8 cellular contexts compared by ENCODE assay signal in the genomic region with DNA sequence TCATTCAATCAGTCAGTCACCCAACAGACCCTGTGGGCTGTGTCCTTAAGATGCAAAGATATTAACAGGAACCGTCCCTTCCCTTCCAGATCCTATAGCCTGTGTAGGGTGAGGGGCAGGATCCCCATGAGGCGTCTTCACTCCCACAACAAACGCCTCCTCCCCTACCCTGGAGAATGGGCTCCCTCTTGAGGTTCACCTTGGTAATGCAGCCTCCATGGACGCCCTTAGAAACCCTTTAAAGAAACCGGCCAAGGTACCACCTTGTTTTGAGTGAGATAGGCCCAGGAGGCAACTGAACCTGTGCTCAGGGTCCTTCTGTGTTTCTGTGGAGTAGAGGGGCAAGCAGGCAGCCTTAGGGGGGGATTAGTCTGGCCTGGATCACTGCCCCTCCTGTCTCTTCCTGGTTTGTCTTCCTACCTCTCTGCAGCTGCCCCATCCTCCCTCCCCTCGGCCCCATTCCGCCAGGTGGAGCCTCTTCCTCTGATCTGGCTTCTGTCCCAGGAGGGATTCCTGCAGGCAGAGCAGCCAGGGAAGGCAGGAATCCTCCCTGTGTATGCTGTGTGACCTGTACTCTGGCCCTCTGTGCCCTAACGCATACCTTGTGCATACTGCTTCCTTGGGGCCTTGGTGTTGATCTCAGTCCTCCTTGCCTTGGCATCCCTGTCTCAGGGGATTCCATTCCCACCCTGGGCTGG. TPM values are rescaled to one million over a fixed set of nuclear protein-coding genes. Genes with fewer than 3 reads are reported as not detected.
DNase-seq lines count a peak whose midpoint lies in the region; ATAC-seq and TF ChIP-seq lines count a peak whose summit lies in the region.

No MANE protein-coding gene starts in this region.

- H3K4me3 Mint-ChIP-seq in osteocyte (ENCODE audit: unreplicated experiment) (no peak overlapping the region), type B pancreatic cell (no peak overlapping the region)

- no peak for ATAC-seq in HG03097 (IDR thresholded peaks at IDR 0.05; ENCODE audit: low FRiP score, unreplicated experiment)

- H3K36me3 ChIP-seq in Loucy (ENCODE audit: insufficient read depth, low read length) = no peaks in the 10 kb centered on the region

- no peaks in the 10 kb centered on the region for H3K79me2 ChIP-seq in Loucy (ENCODE audit: insufficient read depth, low read length)

- H3K9me3 ChIP-seq in Loucy (ENCODE audit: insufficient read depth, low read depth, low read length) = no peaks in the 10 kb centered on the region

- peaks cover 5% of the 10 kb centered on the region for H3K27me3 Mint-ChIP-seq in osteocyte (ENCODE audit: unreplicated experiment)
- H3K27me3 Mint-ChIP-seq in type B pancreatic cell = peaks cover 4% of the 10 kb centered on the region

- H3K9me2 ChIP-seq in Loucy (replicated peaks; ENCODE audit: low read depth, low read length) = no peaks in the 10 kb centered on the region

- no peaks in the 10 kb centered on the region for H3K4me1 ChIP-seq in Loucy (ENCODE audit: insufficient read depth, low read length, poor library complexity, severe bottlenecking)

- H3K4me2 ChIP-seq in Loucy (ENCODE audit: low read depth, low read length, poor library complexity, severe bottlenecking) = no peak overlapping the region

- H3K27me3 ChIP-seq in Loucy (ENCODE audit: insufficient read depth, low read length, poor library complexity, severe bottlenecking) = no peaks in the 10 kb centered on the region

- peaks cover 10% of the 10 kb centered on the region for H3K4me1 Mint-ChIP-seq in osteocyte (ENCODE audit: unreplicated experiment)
- H3K4me1 Mint-ChIP-seq in type B pancreatic cell (ENCODE audit: unreplicated experiment) = peaks cover 8% of the 10 kb centered on the region

- no peaks in the 10 kb centered on the region for H4K20me1 ChIP-seq in Loucy (ENCODE audit: insufficient read depth, low read length, poor library complexity, severe bottlenecking)

- H3K27ac Mint-ChIP-seq in osteocyte (ENCODE audit: unreplicated experiment) (no peak overlapping the region), type B pancreatic cell (peak overlapping the region; percentile 82)

- H3K9me3 Mint-ChIP-seq in osteocyte (ENCODE audit: unreplicated experiment) (no peaks in the 10 kb centered on the region), type B pancreatic cell (no peaks in the 10 kb centered on the region)

- TF ChIP-seq CTCF in Loucy (conservative IDR thresholded peaks at IDR 0.05; ENCODE audit: low read length) = peak; percentile 91
- TF ChIP-seq CTCF in osteocyte (IDR thresholded peaks at IDR 0.05) = peak; percentile 93
- TF ChIP-seq CTCF in type B pancreatic cell (conservative IDR thresholded peaks at IDR 0.05) = peak; percentile 92

- H2AFZ ChIP-seq in Loucy (ENCODE audit: low read length) = peak overlapping the region; percentile 76

- peak; percentile 96 for DNase-seq in ELF-1 (ENCODE audit: low read depth, low spot score)
- DNase-seq in SHP77 (lab: John Stamatoyannopoulos, UW) = peak; percentile 75 to 78
- peak; percentile 54 for DNase-seq in activated effector memory CD4-positive, alpha-beta T cell treated with Interleukin-2 at 50 U/mL for 16 hours
- DNase-seq in germinal center (ENCODE audit: low spot score) = peak; percentile 85
- peak; percentile 89 for DNase-seq in osteocyte (ENCODE audit: extremely low spot score, unreplicated experiment)
- DNase-seq in type B pancreatic cell (ENCODE audit: extremely low spot score, unreplicated experiment) = peak; percentile 83

- H3F3A ChIP-seq in Loucy (ENCODE audit: low read depth) = no peaks in the 10 kb centered on the region

- no peak overlapping the region for H3K4me3 ChIP-seq in Loucy (ENCODE audit: low read length, poor library complexity, severe bottlenecking)

- no peak overlapping the region for H3K9ac ChIP-seq in Loucy (ENCODE audit: low read depth, low read length, poor library complexity, severe bottlenecking)

- H3K36me3 Mint-ChIP-seq in osteocyte (ENCODE audit: unreplicated experiment) = no peaks in the 10 kb centered on the region
- H3K36me3 Mint-ChIP-seq in type B pancreatic cell = no peaks in the 10 kb centered on the region

RNA-seq across cellular contexts. Expression of gene GUCA1A, which starts 6.6 kb away (rescaled TPM):
- total RNA-seq in osteocyte = not detected in 2 replicates
- total RNA-seq in type B pancreatic cell (ENCODE audit: low replicate concordance) = 0.41 and 0.57 TPM in 2 replicates

RNA-seq across cellular contexts. Expression of gene C6orf132, which starts 24.2 kb away (rescaled TPM):
- total RNA-seq in osteocyte (4.0 and 4.3 TPM in 2 replicates), type B pancreatic cell (ENCODE audit: low replicate concordance) (22.9 and 56.4 TPM in 2 replicates)

RNA-seq across cellular contexts. Expression of gene GUCA1B, which starts 28.2 kb away (rescaled TPM):
- total RNA-seq in osteocyte (0.76 and 1.0 TPM in 2 replicates), type B pancreatic cell (ENCODE audit: low replicate concordance) (0.67 and 1.1 TPM in 2 replicates)

RNA-seq across cellular contexts. Expression of gene MRPS10, which starts 51.1 kb away (rescaled TPM):
- total RNA-seq in osteocyte (30.6 and 33.1 TPM in 2 replicates), type B pancreatic cell (ENCODE audit: low replicate concordance) (27.3 and 29.0 TPM in 2 replicates)
